Comparison of ENCODE assay signal across 10 cellular contexts in genomic region chr17:68288375-68288774, GRCh38. TPM values are rescaled to one million over a fixed set of nuclear protein-coding genes. Genes with fewer than 3 reads are reported as not detected.
A peak's percentile ranks its signal among the peaks of the same experiment; 100 is the strongest.
DNase-seq lines count a peak whose midpoint lies in the region; ATAC-seq, FAIRE-seq and TF ChIP-seq lines count a peak whose summit lies in the region.
"Had no signal": no experiment of that assay in that cellular context is flagged by ENCODE, and none has a peak within 500 bp of the region (broad histone marks: within the 10 kb centered on the region; RNA-seq: fewer than 3 reads in every experiment).

No MANE protein-coding gene starts in this region.

- H3K36me3 Mint-ChIP-seq in activated naive CD4-positive, alpha-beta T cell treated with anti-CD3 and anti-CD28 coated beads, Interleukin-2, amount 50 U/mL, for 24 hours = no peaks in the 10 kb centered on the region
- H3K36me3 Mint-ChIP-seq in activated naive CD4-positive, alpha-beta T cell treated with anti-CD3 and anti-CD28 coated beads, Interleukin-2, amount 50 U/mL, for 72 hours = peaks cover 0 to 6% of the 10 kb centered on the region in 2 donors

- SMC1A ChIA-PET in GM12878 (lab: Charles Lee; ENCODE audit: uncharacterized antibody, unreplicated experiment) = interaction anchor here (0.6 to 2.3 kb wide), 11 partner anchors 13 to 1038 kb away, joined by 3 to 9 read pairs (median 3); partner anchors contain the start of gene ABCA5

- BruUV-seq in GM12878 (replicated peaks; lab: Mats Ljungman, UMichigan) = no TSS peak

- H4K20me1 ChIP-seq in GM12878 (ENCODE audit: control insufficient read depth, insufficient read depth) = no peaks in the 10 kb centered on the region

- H3K4me3 ChIP-seq in GM12878 = peak overlapping the region; percentile 69; the same call in 1 of the 2 replicates
- H3K4me3 ChIP-seq in upper lobe of right lung = no peak overlapping the region
- H3K4me3 ChIP-seq in transverse colon = no peak overlapping the region

- CTCF ChIA-PET in GM12878 (lab: Yijun Ruan, JAX) = interaction anchor here (1.0 to 4.9 kb wide), 7 partner anchors 23 to 178 kb away, joined by 3 to 27 read pairs (median 3); no protein-coding TSS in a partner anchor

- peak overlapping the region; percentile 95 for H3K27ac ChIP-seq in GM12878 (ENCODE audit: control insufficient read depth, insufficient read depth)
- peak overlapping the region; percentile 92 for H3K27ac ChIP-seq in upper lobe of right lung
- H3K27ac ChIP-seq in transverse colon = no peak overlapping the region

- FAIRE-seq in GM12878 (lab: Jason Lieb, UNC) = peak; percentile 62

- H3K79me2 ChIP-seq in GM12878 (ENCODE audit: control insufficient read depth, insufficient read depth, low read length) = peaks cover 40% of the 10 kb centered on the region

- TF ChIP-seq POLR2A in GM12878 (IDR thresholded peaks at IDR 0.05; ENCODE audit: low read depth, low read length) (no peak; the same call in 1 of the 2 replicates), transverse colon (IDR thresholded peaks at IDR 0.05) (no peak)

- H3K4me2 ChIP-seq in GM12878 (ENCODE audit: control insufficient read depth, insufficient read depth) = peak overlapping the region; percentile 92

- no peaks in the 10 kb centered on the region for H3K36me3 ChIP-seq in GM12878 (ENCODE audit: control insufficient read depth in 2 of 2, insufficient read depth in 2 of 2, low read length in 1 of 2)
- no peaks in the 10 kb centered on the region for H3K36me3 ChIP-seq in upper lobe of right lung
- H3K36me3 ChIP-seq in transverse colon = no peaks in the 10 kb centered on the region

- peak overlapping the region; percentile 99 for H3K4me3 Mint-ChIP-seq in activated naive CD4-positive, alpha-beta T cell treated with anti-CD3 and anti-CD28 coated beads, Interleukin-2, amount 50 U/mL, for 24 hours

- TF ChIP-seq EP300 in GM12878 (IDR thresholded peaks at IDR 0.05; ENCODE audit: borderline replicate concordance in 1 of 2, control insufficient read depth in 1 of 2, low read depth in 2 of 2, low read length in 2 of 2) (no peak), transverse colon (IDR thresholded peaks at IDR 0.05; ENCODE audit: low read depth) (no peak)

- no peak for TF ChIP-seq RAD21 in GM12878 (IDR thresholded peaks at IDR 0.05; ENCODE audit: insufficient read depth, low read depth, low read length)

- H3K9me3 Mint-ChIP-seq in activated naive CD4-positive, alpha-beta T cell treated with anti-CD3 and anti-CD28 coated beads, Interleukin-2, amount 50 U/mL, for 24 hours = no peaks in the 10 kb centered on the region
- H3K9me3 Mint-ChIP-seq in activated naive CD4-positive, alpha-beta T cell treated with anti-CD3 and anti-CD28 coated beads, Interleukin-2, amount 50 U/mL, for 72 hours = no peaks in the 10 kb centered on the region

- H3K9me3 ChIP-seq in GM12878 (replicated peaks; ENCODE audit: control insufficient read depth, insufficient read depth, low read length) = no peaks in the 10 kb centered on the region
- no peaks in the 10 kb centered on the region for H3K9me3 ChIP-seq in upper lobe of right lung
- no peaks in the 10 kb centered on the region for H3K9me3 ChIP-seq in transverse colon

- in situ Hi-C loops in GM12878 (cut with MboI) = no loop called here
- in situ Hi-C loops in ACHN (cut with HindIII; ENCODE audit: low pct_ligation_motif_present, low pct_unique_long_range_greater_than_20kb, low sequenced_read_pairs) = no loop called here
- in situ Hi-C loops in transverse colon (cut with MboI; ENCODE audit: low pct_ligation_motif_present in 1 of 4, low pct_unique_long_range_greater_than_20kb in 1 of 4, low sequenced_read_pairs in 3 of 4) = no loop called here

- intact Hi-C loops in GM12878 (cut with micrococcal nuclease; ENCODE audit: unreplicated experiment) (no loop called here), upper lobe of right lung (cut with DNase I) (no loop called here), transverse colon (cut with DNase I; ENCODE audit: low total_unique reads) (no loop called here)

- ATAC-seq in activated naive CD4-positive, alpha-beta T cell treated with anti-CD3 and anti-CD28 coated beads, Interleukin-2, amount 50 U/mL, for 72 hours = no peak
- peak; percentile 32 for ATAC-seq in GM12878
- ATAC-seq in upper lobe of right lung = no peak
- no peak for ATAC-seq in GM21737 (IDR thresholded peaks at IDR 0.05; ENCODE audit: unreplicated experiment)

- DNase-seq in activated naive CD4-positive, alpha-beta T cell treated with anti-CD3 and anti-CD28 coated beads, Interleukin-2, amount 50 U/mL, for 72 hours (ENCODE audit: low spot score in 2 of 2) = no peak
- DNase-seq in MV-4-11 (lab: John Stamatoyannopoulos, UW) = peak; percentile 76
- DNase-seq in GM12878 (ENCODE audit: low read depth, low spot score) = peak; percentile 78
- no peak for DNase-seq in upper lobe of right lung
- DNase-seq in ACHN = no peak
- no peak for DNase-seq in transverse colon
- DNase-seq: aorta, T1000 had no signal

- no peak for TF ChIP-seq CTCF in GM12878 (IDR thresholded peaks at IDR 0.05 in 2 of 3, conservative IDR thresholded peaks at IDR 0.05 in 1 of 3; ENCODE audit: control insufficient read depth in 2 of 3, extremely low read depth in 1 of 3, insufficient read depth in 1 of 3, low read depth in 3 of 3, low read length in 3 of 3)
- TF ChIP-seq CTCF in upper lobe of right lung (IDR thresholded peaks at IDR 0.05) = no peak
- TF ChIP-seq CTCF in transverse colon (IDR thresholded peaks at IDR 0.05) = no peak

- POLR2A ChIA-PET in GM12878 (lab: Charles Lee) = interaction anchor here (3.7 to 4.7 kb wide), 2 partner anchors 41 to 170 kb away, joined by 28 read pairs; partner anchors contain the start of genes AMZ2 and WIPI1

- peak overlapping the region; percentile 89 for H2AFZ ChIP-seq in GM12878 (ENCODE audit: control insufficient read depth, low read depth, low read length)

- H3K9ac ChIP-seq in GM12878 (ENCODE audit: control insufficient read depth, insufficient read depth, low read length) = peak overlapping the region; percentile 98

- no peaks in the 10 kb centered on the region for H3K27me3 ChIP-seq in GM12878 (replicated peaks in 1 of 2; ENCODE audit: control insufficient read depth in 2 of 2, insufficient read depth in 2 of 2, low read length in 1 of 2)
- peaks cover 10% of the 10 kb centered on the region for H3K27me3 ChIP-seq in upper lobe of right lung
- H3K27me3 ChIP-seq in transverse colon = peaks cover 49% of the 10 kb centered on the region

- H3K4me1 ChIP-seq in GM12878 (ENCODE audit: control insufficient read depth, insufficient read depth, low read length) (peaks cover 16% of the 10 kb centered on the region), upper lobe of right lung (peaks cover 17% of the 10 kb centered on the region), transverse colon (peaks cover 0 to 28% (median 23%) of the 10 kb centered on the region in 4 donors)

- RAD21 ChIA-PET in GM12878 (lab: Charles Lee; ENCODE audit: unreplicated experiment) = interaction anchor here (0.5 to 6.9 kb wide), 4 partner anchors 63 to 1030 kb away, joined by 3 to 54 read pairs (median 4); partner anchors contain the start of gene WIPI1

- peaks cover 51% of the 10 kb centered on the region for H3K4me1 Mint-ChIP-seq in activated naive CD4-positive, alpha-beta T cell treated with anti-CD3 and anti-CD28 coated beads, Interleukin-2, amount 50 U/mL, for 24 hours

- H3K27me3 Mint-ChIP-seq in activated naive CD4-positive, alpha-beta T cell treated with anti-CD3 and anti-CD28 coated beads, Interleukin-2, amount 50 U/mL, for 24 hours = no peaks in the 10 kb centered on the region

- peak overlapping the region; percentile 23 for H3K27ac Mint-ChIP-seq in activated naive CD4-positive, alpha-beta T cell treated with anti-CD3 and anti-CD28 coated beads, Interleukin-2, amount 50 U/mL, for 24 hours
- H3K27ac Mint-ChIP-seq in activated naive CD4-positive, alpha-beta T cell treated with anti-CD3 and anti-CD28 coated beads, Interleukin-2, amount 50 U/mL, for 72 hours = no peak overlapping the region

- 3% methylated on average over 5 of the region's 5 CpGs for WGBS in GM12878 (ENCODE audit: insufficient coverage, insufficient replicate concordance, low lambda C conversion rate, missing lambda C conversion rate)
- 77 to 89% methylated on average over 4 to 5 of the region's 5 CpGs for WGBS in transverse colon (ENCODE audit: low coverage in 1 of 2), 2 donors

RNA-seq across cellular contexts. Expression of gene SLC16A6, which starts 2.6 kb away (rescaled TPM):
- total RNA-seq in activated naive CD4-positive, alpha-beta T cell treated with anti-CD3 and anti-CD28 coated beads, Interleukin-2, amount 50 U/mL, for 72 hours = 1 to 10 TPM in 1 of 2 donors, under 1 TPM in 1; 0.39 to 2.4 TPM
- 2.8 and 3.9 TPM in 2 replicates for total RNA-seq in GM12878 (2013; cell fraction: nucleolus; rRNA removed)
- total RNA-seq in GM12878 (2014; rRNA removed) (7.5 TPM in 2 replicates), GM12878 (2014; rRNA removed; fragmentation: Illumina TruSeq; extraction: Trizol) (7.7 and 8.0 TPM in 2 replicates), GM12878 (2021) (7.6 and 8.1 TPM in 2 replicates), upper lobe of right lung (7.5 TPM), transverse colon (under 1 TPM in 2 of 4 donors, not detected in 2; 0.14 to 0.48 TPM)
- 3.0 TPM for polyA plus RNA-seq in GM12878 (2011; ENCODE audit: low read depth)
- polyA plus RNA-seq in GM12878 (2011; rRNA removed) (5.5 and 6.8 TPM in 2 replicates), GM12878 (2014; fragmentation: Illumina TruSeq; extraction: Trizol) (8.8 and 8.9 TPM in 2 replicates), GM12878 (2014; fragmentation: Nextera tagmentation; extraction: Ambion mirVana) (1 to 10 TPM; 2.4 to 2.9 TPM), GM12878 (2014; rRNA removed) (5.8 and 6.6 TPM in 2 replicates), GM12878 (2016; fragmentation: Nextera tagmentation; extraction: Ambion mirVana) (1 to 10 TPM; 4.1 to 5.3 TPM)
- 4.1 and 4.7 TPM in 2 replicates for polyA plus RNA-seq in GM12878 (2011; cell fraction: cytosol; rRNA removed)
- 3.5 and 4.5 TPM in 2 replicates for polyA plus RNA-seq in GM12878 (2011; cell fraction: nucleus; rRNA removed)
- polyA plus RNA-seq in GM12878 (2012) = 3.0 and 4.4 TPM in 2 replicates
- 10.6 and 12.1 TPM in 2 replicates for polyA minus RNA-seq in GM12878 (2011; rRNA and poly(A)+ RNA removed)
- polyA minus RNA-seq in GM12878 (2011; cell fraction: cytosol; rRNA and poly(A)+ RNA removed) = 3.9 and 5.3 TPM in 2 replicates
- polyA minus RNA-seq in GM12878 (2011; cell fraction: nucleus; rRNA and poly(A)+ RNA removed) = 1.7 and 3.3 TPM in 2 replicates

RNA-seq across cellular contexts. Expression of gene ARSG, which starts 2.9 kb away (rescaled TPM):
- 10 to 100 TPM in 1 of 2 donors, 1 to 10 TPM in 1; 1.8 to 12.1 TPM for total RNA-seq in activated naive CD4-positive, alpha-beta T cell treated with anti-CD3 and anti-CD28 coated beads, Interleukin-2, amount 50 U/mL, for 72 hours
- 68.9 and 84.0 TPM in 2 replicates for total RNA-seq in GM12878 (2013; cell fraction: nucleolus; rRNA removed)
- 6.6 and 10.4 TPM in 2 replicates for total RNA-seq in GM12878 (2014; rRNA removed)
- 9.2 and 9.8 TPM in 2 replicates for total RNA-seq in GM12878 (2014; rRNA removed; fragmentation: Illumina TruSeq; extraction: Trizol)
- 7.7 and 9.0 TPM in 2 replicates for total RNA-seq in GM12878 (2021)
- 7.1 TPM for polyA plus RNA-seq in GM12878 (2011; ENCODE audit: low read depth)
- polyA plus RNA-seq in GM12878 (2011; rRNA removed) = 7.5 and 9.3 TPM in 2 replicates
- 5.9 and 6.5 TPM in 2 replicates for polyA plus RNA-seq in GM12878 (2011; cell fraction: cytosol; rRNA removed)
- polyA plus RNA-seq in GM12878 (2011; cell fraction: nucleus; rRNA removed) = 13.2 and 15.0 TPM in 2 replicates
- polyA plus RNA-seq in GM12878 (2012) = 5.2 and 5.9 TPM in 2 replicates
- 13.5 and 16.6 TPM in 2 replicates for polyA plus RNA-seq in GM12878 (2014; fragmentation: Illumina TruSeq; extraction: Trizol)
- polyA plus RNA-seq in GM12878 (2014; fragmentation: Nextera tagmentation; extraction: Ambion mirVana) = 1 to 10 TPM; 2.9 to 3.2 TPM
- polyA plus RNA-seq in GM12878 (2014; rRNA removed) = 6.8 and 7.4 TPM in 2 replicates
- polyA plus RNA-seq in GM12878 (2016; fragmentation: Nextera tagmentation; extraction: Ambion mirVana) = 1 to 10 TPM; 8.3 to 9.2 TPM
- polyA minus RNA-seq in GM12878 (2011; rRNA and poly(A)+ RNA removed) = 12.7 and 14.7 TPM in 2 replicates
- 2.7 and 4.0 TPM in 2 replicates for polyA minus RNA-seq in GM12878 (2011; cell fraction: cytosol; rRNA and poly(A)+ RNA removed)
- 9.7 and 11.2 TPM in 2 replicates for polyA minus RNA-seq in GM12878 (2011; cell fraction: nucleus; rRNA and poly(A)+ RNA removed)
- total RNA-seq in upper lobe of right lung = 4.8 TPM
- total RNA-seq in transverse colon = 1 to 10 TPM in 2 of 4 donors, under 1 TPM in 1, not detected in 1; 0.41 to 4.4 (median 1.6) TPM

RNA-seq across cellular contexts. Expression of gene AMZ2, which starts 40.5 kb away (rescaled TPM):
- 100 to 1,000 TPM; 106 to 113 TPM for total RNA-seq in activated naive CD4-positive, alpha-beta T cell treated with anti-CD3 and anti-CD28 coated beads, Interleukin-2, amount 50 U/mL, for 72 hours
- 37.2 and 37.7 TPM in 2 replicates for total RNA-seq in GM12878 (2013; cell fraction: nucleolus; rRNA removed)
- total RNA-seq in GM12878 (2014; rRNA removed) (85.7 and 95.9 TPM in 2 replicates), GM12878 (2014; rRNA removed; fragmentation: Illumina TruSeq; extraction: Trizol) (101 and 104 TPM in 2 replicates), GM12878 (2021) (80.4 and 87.7 TPM in 2 replicates), upper lobe of right lung (50.5 TPM), transverse colon (10 to 100 TPM in 3 of 4 donors, not detected in 1; 32.7 to 45.6 (median 32.8) TPM)
- polyA plus RNA-seq in GM12878 (2011; ENCODE audit: low read depth) = 62.4 TPM
- polyA plus RNA-seq in GM12878 (2011; rRNA removed) (125 and 185 TPM in 2 replicates), GM12878 (2014; fragmentation: Illumina TruSeq; extraction: Trizol) (169 and 200 TPM in 2 replicates), GM12878 (2014; fragmentation: Nextera tagmentation; extraction: Ambion mirVana) (100 to 1,000 TPM; 127 to 135 TPM), GM12878 (2014; rRNA removed) (67.4 and 79.1 TPM in 2 replicates), GM12878 (2016; fragmentation: Nextera tagmentation; extraction: Ambion mirVana) (100 to 1,000 TPM; 182 to 189 TPM)
- polyA plus RNA-seq in GM12878 (2011; cell fraction: cytosol; rRNA removed) = 70.6 and 83.1 TPM in 2 replicates
- polyA plus RNA-seq in GM12878 (2011; cell fraction: nucleus; rRNA removed) = 64.0 and 81.7 TPM in 2 replicates
- 65.3 and 84.1 TPM in 2 replicates for polyA plus RNA-seq in GM12878 (2012)
- 40.2 and 51.5 TPM in 2 replicates for polyA minus RNA-seq in GM12878 (2011; rRNA and poly(A)+ RNA removed)
- 12.5 and 15.9 TPM in 2 replicates for polyA minus RNA-seq in GM12878 (2011; cell fraction: cytosol; rRNA and poly(A)+ RNA removed)
- polyA minus RNA-seq in GM12878 (2011; cell fraction: nucleus; rRNA and poly(A)+ RNA removed) = 20.1 and 27.3 TPM in 2 replicates

Comparison
In these comparisons a context has a peak if more than half of its experiments do, and no peak if none do; other contexts are left out.
1. DNase-seq: peak in MV-4-11 (single experiment) and GM12878 (single experiment); none in activated naive CD4-positive, alpha-beta T cell treated with anti-CD3 and anti-CD28 coated beads, Interleukin-2, amount 50 U/mL, for 72 hours (0 of 2), upper lobe of right lung (single experiment), ACHN (single experiment) and transverse colon (single experiment).
2. H3K27ac ChIP-seq: peak in GM12878 (single experiment) and upper lobe of right lung (single experiment); none in transverse colon (0 of 4).